21 cellular contexts compared by ENCODE assay signal in the genomic region with DNA sequence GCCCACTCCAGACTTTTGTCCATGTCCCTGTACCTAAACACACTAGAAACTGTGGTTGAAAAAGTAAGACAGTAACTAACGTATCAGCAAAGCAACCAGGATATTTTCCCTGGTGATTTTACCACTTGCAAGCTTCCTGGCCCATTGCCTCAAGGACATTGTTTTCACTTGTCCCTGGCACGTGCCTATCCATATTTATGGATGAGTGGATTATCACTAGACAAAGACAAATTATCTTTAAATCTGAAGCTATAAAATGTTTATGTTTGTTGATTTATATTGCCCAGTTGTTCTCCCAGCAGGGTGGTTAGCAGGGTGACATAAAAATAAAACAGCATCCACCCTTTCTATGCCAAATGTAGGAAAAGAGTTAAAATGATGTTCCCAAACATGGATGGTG.
DNase-seq lines count a peak whose midpoint lies in the region; ATAC-seq and TF ChIP-seq lines count a peak whose summit lies in the region.
"Had no signal": no experiment of that assay in that cellular context is flagged by ENCODE, and none has a peak within 500 bp of the region (broad histone marks: within the 10 kb centered on the region; RNA-seq: fewer than 3 reads in every experiment).

No MANE protein-coding gene starts in this region.

- no peaks in the 10 kb centered on the region for H3K27me3 Mint-ChIP-seq in activated CD4-positive, alpha-beta memory T cell treated with anti-CD3 and anti-CD28 coated beads, Interleukin-2, amount 10 ng/mL, durations not matched to agents 7 days and 5 days
- H3K27me3 Mint-ChIP-seq: CD4-positive, CD25-positive, alpha-beta regulatory T cell had no signal

- ATAC-seq in left colon (peak; percentile 26), HG03280 (IDR thresholded peaks at IDR 0.05; ENCODE audit: unreplicated experiment) (no peak)
- ATAC-seq: CD8-positive, alpha-beta T cell had no signal

- H3K4me3 Mint-ChIP-seq in activated CD4-positive, alpha-beta memory T cell treated with anti-CD3 and anti-CD28 coated beads, Interleukin-2, amount 10 ng/mL, durations not matched to agents 7 days and 5 days: no peak overlapping the region
- H3K4me3 Mint-ChIP-seq: B cell; CD4-positive, CD25-positive, alpha-beta regulatory T cell; CD8-positive, alpha-beta T cell; HFFc6 had no signal

- TF ChIP-seq CTCF in HEK293 (tag by site-specific recombination; IDR thresholded peaks at IDR 0.05) (no peak), LNCaP clone FGC (IDR thresholded peaks at IDR 0.05; ENCODE audit: control insufficient read depth, extremely low read depth, insufficient read depth) (no peak), transverse colon (IDR thresholded peaks at IDR 0.05) (no peak)

- H3K27me3 ChIP-seq in transverse colon: no peaks in the 10 kb centered on the region
- H3K27me3 ChIP-seq: BLaER1 had no signal

- H3K36me3 Mint-ChIP-seq in activated CD4-positive, alpha-beta memory T cell treated with anti-CD3 and anti-CD28 coated beads, Interleukin-2, amount 10 ng/mL, durations not matched to agents 7 days and 5 days (ENCODE audit: low read depth): no peaks in the 10 kb centered on the region
- H3K36me3 Mint-ChIP-seq: CD4-positive, CD25-positive, alpha-beta regulatory T cell; CD8-positive, alpha-beta T cell had no signal

- in situ Hi-C loops in transverse colon (cut with MboI; ENCODE audit: low pct_ligation_motif_present in 1 of 4, low pct_unique_long_range_greater_than_20kb in 1 of 4, low sequenced_read_pairs in 3 of 4): loop anchor here in 1 of 4 donors (25.0 kb wide), 1 partner anchor 99 kb away; no protein-coding TSS in a partner anchor

- H3K27ac Mint-ChIP-seq in activated CD4-positive, alpha-beta memory T cell treated with anti-CD3 and anti-CD28 coated beads, Interleukin-2, amount 10 ng/mL, durations not matched to agents 7 days and 5 days: no peak overlapping the region
- H3K27ac Mint-ChIP-seq: B cell; CD4-positive, CD25-positive, alpha-beta regulatory T cell; CD8-positive, alpha-beta T cell; HFFc6 had no signal

- CTCF ChIA-PET in HEK293 (lab: Yijun Ruan, JAX): interaction anchor here (0.6 kb wide), 1 partner anchor 1020 kb away, joined by 5 read pairs; no protein-coding TSS in a partner anchor
- CTCF ChIA-PET in activated CD4-positive, alpha-beta memory T cell treated with anti-CD3 and anti-CD28 coated beads, Interleukin-2, amount 10 ng/mL, durations not matched to agents 7 days and 5 days (lab: Charles Lee): no interaction called here

- DNase-seq in NCI-H748 (lab: John Stamatoyannopoulos, UW; ENCODE audit: unreplicated experiment) (peak; percentile 23), NCI-H748 treated with DMSO at 0.1 percent for 48 hours (lab: John Stamatoyannopoulos, UW) (no peak), LNCaP clone FGC (ENCODE audit: low read depth) (peak; percentile 83), left colon (no peak), transverse colon (no peak)
- DNase-seq in activated CD4-positive, alpha-beta memory T cell treated with anti-CD3 and anti-CD28 coated beads, Interleukin-2, amount 10 ng/mL, durations not matched to agents 7 days and 5 days: no peak
- DNase-seq: Caco-2; CD4-positive, CD25-positive, alpha-beta regulatory T cell; CD8-positive, alpha-beta T cell; DMS53; DMS79 treated with DMSO at 0.1 percent for 48 hours; GF-D8; GOT3; H7; HCEC 1CT; HFFc6 had no signal

- no peaks in the 10 kb centered on the region for H3K4me1 ChIP-seq in HEK293 (ENCODE audit: control insufficient read depth, insufficient read depth, low read length)
- no peaks in the 10 kb centered on the region for H3K4me1 ChIP-seq in transverse colon
- H3K4me1 ChIP-seq: Caco-2 had no signal

- H3K9me3 ChIP-seq in HEK293 (ENCODE audit: control insufficient read depth, insufficient read depth, low read depth, low read length): no peaks in the 10 kb centered on the region
- no peaks in the 10 kb centered on the region for H3K9me3 ChIP-seq in transverse colon
- H3K9me3 ChIP-seq: BLaER1, Caco-2 had no signal

- no peak for TF ChIP-seq EP300 in transverse colon (IDR thresholded peaks at IDR 0.05; ENCODE audit: low read depth)

- no peak for TF ChIP-seq POLR2A in transverse colon (IDR thresholded peaks at IDR 0.05)

- H3K27ac ChIP-seq in HEK293 (ENCODE audit: extremely low read depth, low read depth, low read length): no peak overlapping the region
- H3K27ac ChIP-seq in transverse colon: no peak overlapping the region
- H3K27ac ChIP-seq: BLaER1, C4-2B had no signal

- POLR2A ChIA-PET in HEK293 (lab: Yijun Ruan, JAX): interaction anchor here (0.6 kb wide), 1 partner anchor 447 kb away, joined by 3 read pairs; no protein-coding TSS in a partner anchor
- POLR2A ChIA-PET in activated CD4-positive, alpha-beta memory T cell treated with anti-CD3 and anti-CD28 coated beads, Interleukin-2, amount 10 ng/mL, durations not matched to agents 7 days and 5 days (lab: Charles Lee): no interaction called here

- intact Hi-C loops in left colon (cut with DNase I, micrococcal nuclease) (no loop called here), transverse colon (cut with DNase I; ENCODE audit: low total_unique reads) (no loop called here)

- no peaks in the 10 kb centered on the region for H3K4me1 Mint-ChIP-seq in activated CD4-positive, alpha-beta memory T cell treated with anti-CD3 and anti-CD28 coated beads, Interleukin-2, amount 10 ng/mL, durations not matched to agents 7 days and 5 days
- H3K4me1 Mint-ChIP-seq: B cell; CD4-positive, CD25-positive, alpha-beta regulatory T cell had no signal

- H3K36me3 ChIP-seq in HEK293 (ENCODE audit: control insufficient read depth in 2 of 2, insufficient read depth in 1 of 2, low read length in 2 of 2) (no peaks in the 10 kb centered on the region), transverse colon (no peaks in the 10 kb centered on the region)
- H3K36me3 ChIP-seq: BLaER1 had no signal

- no peak overlapping the region for H3K4me3 ChIP-seq in HEK293 (ENCODE audit: low read depth, low read length)
- H3K4me3 ChIP-seq in LNCaP clone FGC (ENCODE audit: low read depth, low read length): no peak overlapping the region
- no peak overlapping the region for H3K4me3 ChIP-seq in transverse colon
- H3K4me3 ChIP-seq: BLaER1 had no signal

- H3K9me3 Mint-ChIP-seq in activated CD4-positive, alpha-beta memory T cell treated with anti-CD3 and anti-CD28 coated beads, Interleukin-2, amount 10 ng/mL, durations not matched to agents 7 days and 5 days: no peaks in the 10 kb centered on the region
- H3K9me3 Mint-ChIP-seq: CD8-positive, alpha-beta T cell had no signal

- 20 to 21% methylated on average over 2 of the region's 2 CpGs for WGBS in transverse colon (ENCODE audit: low coverage in 1 of 2), 2 donors

TF ChIP-seq in HEK293, 187 proteins besides CTCF, POLR2A, EP300 and RAD21:
- TF ChIP-seq HOXD13 (CRISPR knock-in tag; IDR thresholded peaks at IDR 0.05; ENCODE audit: borderline replicate concordance) (no peak), ZNF23 (tag by site-specific recombination; IDR thresholded peaks at IDR 0.05; ENCODE audit: borderline replicate concordance) (no peak), ZNF174 (tag by site-specific recombination; IDR thresholded peaks at IDR 0.05) (no peak), FEZF1 (tag by site-specific recombination; IDR thresholded peaks at IDR 0.05) (peak; percentile 51), ZSCAN23 (tag by site-specific recombination; IDR thresholded peaks at IDR 0.05) (no peak)
- TF ChIP-seq, protein P1, sequence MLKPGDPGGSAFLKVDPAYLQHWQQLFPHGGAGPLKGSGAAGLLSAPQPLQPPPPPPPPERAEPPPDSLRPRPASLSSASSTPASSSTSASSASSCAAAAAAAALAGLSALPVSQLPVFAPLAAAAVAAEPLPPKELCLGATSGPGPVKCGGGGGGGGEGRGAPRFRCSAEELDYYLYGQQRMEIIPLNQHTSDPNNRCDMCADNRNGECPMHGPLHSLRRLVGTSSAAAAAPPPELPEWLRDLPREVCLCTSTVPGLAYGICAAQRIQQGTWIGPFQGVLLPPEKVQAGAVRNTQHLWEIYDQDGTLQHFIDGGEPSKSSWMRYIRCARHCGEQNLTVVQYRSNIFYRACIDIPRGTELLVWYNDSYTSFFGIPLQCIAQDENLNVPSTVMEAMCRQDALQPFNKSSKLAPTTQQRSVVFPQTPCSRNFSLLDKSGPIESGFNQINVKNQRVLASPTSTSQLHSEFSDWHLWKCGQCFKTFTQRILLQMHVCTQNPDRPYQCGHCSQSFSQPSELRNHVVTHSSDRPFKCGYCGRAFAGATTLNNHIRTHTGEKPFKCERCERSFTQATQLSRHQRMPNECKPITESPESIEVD (tag by site-specific recombination; IDR thresholded peaks at IDR 0.05): peak; percentile 28; the same call in 1 of the 2 replicates

Comparison
In these comparisons a context has a peak if more than half of its experiments do, and no peak if none do; other contexts are left out.
1. DNase-seq: peak in NCI-H748 (single experiment) and LNCaP clone FGC (single experiment); none in NCI-H748 treated with DMSO at 0.1 percent for 48 hours (single experiment), left colon (0 of 2), activated CD4-positive, alpha-beta memory T cell treated with anti-CD3 and anti-CD28 coated beads, Interleukin-2, amount 10 ng/mL, durations not matched to agents 7 days and 5 days (single experiment) and transverse colon (single experiment).